ENCODE assay signal across 26 cellular contexts in the genomic region with DNA sequence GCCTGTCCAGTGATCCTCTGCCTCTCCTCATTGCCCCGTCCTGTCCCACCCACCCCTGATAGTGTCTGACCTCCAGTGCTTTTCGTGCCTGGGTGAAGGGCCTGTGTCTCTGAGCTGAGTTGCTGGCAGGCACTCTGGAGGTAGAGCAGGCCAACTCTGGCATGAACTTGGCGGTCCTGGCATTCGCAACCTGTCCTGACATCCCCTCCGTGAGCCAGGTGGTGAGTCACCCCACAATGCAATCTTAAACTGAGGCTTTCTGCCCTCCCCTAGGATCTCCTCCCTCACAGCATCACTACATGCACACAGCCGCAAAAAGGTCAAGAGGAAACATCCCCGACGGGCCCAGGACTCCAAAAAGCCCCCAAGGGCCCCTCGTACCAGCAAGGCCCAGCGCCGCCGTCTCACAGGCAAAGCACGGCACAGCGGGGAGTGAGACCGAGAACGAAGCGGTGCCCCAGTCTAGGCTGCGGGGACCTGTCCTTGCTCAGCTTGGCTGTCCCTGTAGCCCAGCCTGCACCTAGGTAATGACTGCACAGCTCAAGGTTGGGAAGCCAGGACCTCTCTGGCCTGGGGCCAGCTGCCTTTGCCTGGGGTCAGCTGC.
"Had no signal": no experiment of that assay in that cellular context is flagged by ENCODE, and none has a peak within 500 bp of the region (broad histone marks: within the 10 kb centered on the region; RNA-seq: fewer than 3 reads in every experiment).

No MANE protein-coding gene starts in this region.

- H3K9me3 ChIP-seq: right atrium auricular region, suprapubic skin, transverse colon had no signal

- H3K4me3 Mint-ChIP-seq: activated CD4-positive, alpha-beta T cell treated with anti-CD3 and anti-CD28 coated beads, Interleukin-2, amount 10 ng/mL, durations not matched to agents 7 days and 5 days; activated CD8-positive, alpha-beta T cell treated with anti-CD3 and anti-CD28 coated beads, Interleukin-2, amount 10 ng/mL, durations not matched to agents 7 days and 5 days; activated T-cell treated with anti-CD3 and anti-CD28 coated beads, Interleukin-2, amount 50 U/mL, for 4 hours; stimulated activated naive CD8-positive, alpha-beta T cell treated with anti-CD3 and anti-CD28 coated beads, Interleukin-15, Interleukin-2, amounts not matched to agents 100 ng/mL and 50 ng/mL, for 24 hours had no signal

- H3K4me3 ChIP-seq: lung, right atrium auricular region, suprapubic skin, transverse colon had no signal

- DNase-seq: activated CD4-positive, alpha-beta T cell treated with anti-CD3 and anti-CD28 coated beads, Interleukin-2, amount 10 ng/mL, durations not matched to agents 7 days and 5 days; activated CD8-positive, alpha-beta T cell treated with anti-CD3 and anti-CD28 coated beads, Interleukin-2, amount 10 ng/mL, durations not matched to agents 7 days and 5 days; activated effector memory CD4-positive, alpha-beta T cell treated with anti-CD3 and anti-CD28 coated beads, Interleukin-2, amount 50 U/mL, for 16 hours; activated T-cell treated with anti-CD3 and anti-CD28 coated beads, Interleukin-2, amount 50 U/mL, for 4 hours; dermis blood vessel endothelial cell; effector memory CD4-positive, alpha-beta T cell; head of caudate nucleus; kidney; midbrain; nucleus accumbens; posterior cingulate gyrus; stimulated activated CD4-positive, alpha-beta T cell treated with anti-CD3 and anti-CD28 coated beads, Interleukin-15, amount 100 ng/mL, for 24 hours; stimulated activated CD4-positive, alpha-beta T cell treated with anti-CD3 and anti-CD28 coated beads, Interleukin-2, amount 100 ng/mL, for 48 hours; T1000; transverse colon had no signal

- H3K27me3 ChIP-seq: right atrium auricular region, suprapubic skin, transverse colon had no signal

- H3K27ac ChIP-seq: right atrium auricular region, suprapubic skin had no signal

- H3K27me3 Mint-ChIP-seq: activated CD4-positive, alpha-beta T cell treated with anti-CD3 and anti-CD28 coated beads, Interleukin-2, amount 10 ng/mL, durations not matched to agents 7 days and 5 days; activated naive CD4-positive, alpha-beta T cell treated with anti-CD3 and anti-CD28 coated beads, Interleukin-2, amount 50 U/mL, for 24 hours; stimulated activated naive CD8-positive, alpha-beta T cell treated with anti-CD3 and anti-CD28 coated beads, Interleukin-15, Interleukin-2, amounts not matched to agents 100 ng/mL and 50 ng/mL, for 24 hours had no signal

- ATAC-seq: activated CD4-positive, CD25-positive, alpha-beta regulatory T cell treated with anti-CD3 and anti-CD28 coated beads, Interleukin-2, amount 50 U/mL, for 24 hours; activated CD8-positive, alpha-beta T cell treated with anti-CD3 and anti-CD28 coated beads, Interleukin-2, amount 10 ng/mL, durations not matched to agents 7 days and 5 days; activated T-cell treated with anti-CD3 and anti-CD28 coated beads, Interleukin-2, amount 50 U/mL, for 4 hours; left lobe of liver had no signal

- H3K27ac Mint-ChIP-seq: activated CD4-positive, alpha-beta T cell treated with anti-CD3 and anti-CD28 coated beads, Interleukin-2, amount 10 ng/mL, durations not matched to agents 7 days and 5 days; activated naive CD4-positive, alpha-beta T cell treated with anti-CD3 and anti-CD28 coated beads, Interleukin-2, amount 50 U/mL, for 24 hours; nephron; stimulated activated naive CD8-positive, alpha-beta T cell treated with anti-CD3 and anti-CD28 coated beads, Interleukin-15, Interleukin-2, amounts not matched to agents 100 ng/mL and 50 ng/mL, for 24 hours had no signal

- FAIRE-seq: astrocyte, endothelial cell of umbilical vein, frontal cortex, kidney had no signal

- H3K9me3 Mint-ChIP-seq: activated CD4-positive, alpha-beta T cell treated with anti-CD3 and anti-CD28 coated beads, Interleukin-2, amount 10 ng/mL, durations not matched to agents 7 days and 5 days; activated naive CD4-positive, alpha-beta T cell treated with anti-CD3 and anti-CD28 coated beads, Interleukin-2, amount 50 U/mL, for 24 hours; activated T-cell treated with anti-CD3 and anti-CD28 coated beads, Interleukin-2, amount 50 U/mL, for 4 hours; nephron; stimulated activated naive CD8-positive, alpha-beta T cell treated with anti-CD3 and anti-CD28 coated beads, Interleukin-15, Interleukin-2, amounts not matched to agents 100 ng/mL and 50 ng/mL, for 24 hours had no signal
